In the genomic region with DNA sequence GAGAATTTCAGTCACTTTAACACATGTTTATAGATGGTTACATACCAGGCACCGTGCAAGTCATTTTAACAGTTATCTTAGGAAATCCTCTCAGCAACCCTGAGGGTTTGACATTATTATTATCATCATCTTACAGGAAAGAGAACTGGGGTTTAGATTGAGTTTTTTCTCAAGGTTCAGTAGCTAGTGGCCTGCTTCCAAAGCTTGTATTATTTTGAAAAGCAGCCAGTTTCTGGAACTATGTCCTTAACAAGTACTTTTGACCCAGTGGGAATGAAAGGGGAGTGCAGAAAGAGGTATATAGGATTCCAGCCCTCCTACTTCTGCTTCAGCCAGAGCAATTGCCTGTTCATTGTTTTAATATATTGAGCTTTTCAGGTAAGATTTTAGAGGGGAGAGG, we compare ENCODE assay signal across 32 cellular contexts.
DNase-seq lines count a peak whose midpoint lies in the region; ATAC-seq and TF ChIP-seq lines count a peak whose summit lies in the region.
"Had no signal": no experiment of that assay in that cellular context is flagged by ENCODE, and none has a peak within 500 bp of the region (broad histone marks: within the 10 kb centered on the region; RNA-seq: fewer than 3 reads in every experiment).

No MANE protein-coding gene starts in this region.

- no peak overlapping the region for H3K4me2 ChIP-seq in neural progenitor cell
- H3K4me2 ChIP-seq: GM23338, PC-9 had no signal

- H3K36me3 ChIP-seq in adipocyte (ENCODE audit: control insufficient read depth, insufficient read depth, low read length, severe bottlenecking) (no peaks in the 10 kb centered on the region), neural progenitor cell (no peaks in the 10 kb centered on the region)
- H3K36me3 ChIP-seq: lower lobe of right lung, pancreas had no signal

- no peaks in the 10 kb centered on the region for H4K20me1 ChIP-seq in neural progenitor cell (ENCODE audit: low read depth)

- H3K27me3 ChIP-seq in adipocyte (replicated peaks; ENCODE audit: control insufficient read depth, insufficient read depth, low read length) (no peaks in the 10 kb centered on the region), neural progenitor cell (no peaks in the 10 kb centered on the region)
- H3K27me3 ChIP-seq: pancreas had no signal

- no peak overlapping the region for H3K9ac ChIP-seq in adipocyte (ENCODE audit: low read length)
- H3K9ac ChIP-seq in neural progenitor cell, result no peak overlapping the region

- no peak overlapping the region for H2AFZ ChIP-seq in neural progenitor cell (replicated peaks)
- H2AFZ ChIP-seq: GM23338, PC-9 had no signal

- peaks cover 6% of the 10 kb centered on the region for H3K9me3 ChIP-seq in adipocyte (ENCODE audit: control insufficient read depth, low read length)
- no peaks in the 10 kb centered on the region for H3K9me3 ChIP-seq in neural progenitor cell (ENCODE audit: low read depth)
- H3K9me3 ChIP-seq: pancreas had no signal

- H3K4me1 ChIP-seq in adipocyte (ENCODE audit: control insufficient read depth, insufficient read depth, low read length) (peaks cover 18% of the 10 kb centered on the region), neural progenitor cell (no peaks in the 10 kb centered on the region)
- H3K4me1 ChIP-seq: lower lobe of right lung, pancreas had no signal

- H3K4me3 ChIP-seq in adipocyte (ENCODE audit: low read length), result peak overlapping the region; percentile 43
- no peak overlapping the region for H3K4me3 ChIP-seq in fibroblast of mammary gland (ENCODE audit: control insufficient read depth, low read depth, low read length)
- H3K4me3 ChIP-seq in neural progenitor cell, result no peak overlapping the region
- H3K4me3 ChIP-seq: GM23338, lower lobe of right lung, pancreas, PC-9 had no signal

- H3F3A ChIP-seq in neural progenitor cell (ENCODE audit: low read depth), result no peaks in the 10 kb centered on the region

- DNase-seq in DMS79 treated with DMSO at 0.1 percent for 48 hours (lab: John Stamatoyannopoulos, UW), result peak; percentile 68
- peak; percentile 38 for DNase-seq in adipocyte (ENCODE audit: low read depth)
- peak; percentile 12 for DNase-seq in fibroblast of mammary gland (ENCODE audit: low read depth)
- no peak for DNase-seq in mesothelial cell of epicardium (ENCODE audit: low spot score in 2 of 2, unreplicated experiment in 2 of 2)
- no peak for DNase-seq in AML-193 (lab: John Stamatoyannopoulos, UW)
- no peak for DNase-seq in neural progenitor cell (ENCODE audit: low spot score)
- DNase-seq: activated CD4-positive, alpha-beta T cell treated with anti-CD3 and anti-CD28 coated beads for 48 hours; activated gamma-delta T cell treated with Interleukin-2 at 50 U/mL for 16 hours; activated naive CD8-positive, alpha-beta T cell treated with anti-CD3 and anti-CD28 coated beads, Interleukin-2, amount 50 U/mL, for 24 hours; activated T-cell treated with anti-CD3 and anti-CD28 coated beads, Interleukin-2, amount 50 U/mL, for 1 hour; Calu3; effector memory CD4-positive, alpha-beta T cell; erythroblast; HFFc6; Kasumi-1; lower lobe of right lung; MV-4-11; NCI-H1694; NCI-H510A treated with DMSO at 0.1 percent for 48 hours; nephron progenitor cell; pancreas; PC-9; right cardiac atrium; SHP77; stimulated activated CD4-positive, alpha-beta T cell treated with anti-CD3 and anti-CD28 coated beads, Interleukin-15, amount 100 ng/mL, for 24 hours; stimulated activated naive CD4-positive, alpha-beta T cell; T-helper 9 cell had no signal

- H3K36me3 Mint-ChIP-seq in mesothelial cell of epicardium (peaks cover 25% of the 10 kb centered on the region), neural progenitor cell (peaks cover 3% of the 10 kb centered on the region)

- peaks cover 33% of the 10 kb centered on the region for H3K9me3 Mint-ChIP-seq in mesothelial cell of epicardium
- H3K9me3 Mint-ChIP-seq in neural progenitor cell, result peaks cover 13% of the 10 kb centered on the region

- ATAC-seq in GM18520 (IDR thresholded peaks at IDR 0.05; ENCODE audit: unreplicated experiment), result no peak
- ATAC-seq in GM21529 (IDR thresholded peaks at IDR 0.05; ENCODE audit: unreplicated experiment), result no peak
- ATAC-seq: activated naive CD8-positive, alpha-beta T cell treated with anti-CD3 and anti-CD28 coated beads, Interleukin-2, amount 50 U/mL, for 24 hours; GM23338; lower lobe of right lung; pancreas; right cardiac atrium had no signal

- H3K4me1 Mint-ChIP-seq in mesothelial cell of epicardium, result peaks cover 14% of the 10 kb centered on the region
- H3K4me1 Mint-ChIP-seq in neural progenitor cell, result no peaks in the 10 kb centered on the region
- H3K4me1 Mint-ChIP-seq: activated naive CD8-positive, alpha-beta T cell treated with anti-CD3 and anti-CD28 coated beads, Interleukin-2, amount 50 U/mL, for 24 hours; CD14-positive monocyte had no signal

- H3K27ac ChIP-seq in neural progenitor cell, result no peak overlapping the region
- H3K27ac ChIP-seq: HL-60, lower lobe of right lung, pancreas, PC-9 had no signal

- TF ChIP-seq CTCF in fibroblast of mammary gland (conservative IDR thresholded peaks at IDR 0.05; ENCODE audit: control insufficient read depth, insufficient read depth, low read depth, low read length), result no peak
- no peak for TF ChIP-seq CTCF in mesothelial cell of epicardium (IDR thresholded peaks at IDR 0.05; ENCODE audit: unreplicated experiment)
- no peak for TF ChIP-seq CTCF in neural progenitor cell (IDR thresholded peaks at IDR 0.05)

- H3K4me3 Mint-ChIP-seq in mesothelial cell of epicardium (no peak overlapping the region), neural progenitor cell (no peak overlapping the region)
- H3K4me3 Mint-ChIP-seq: activated naive CD8-positive, alpha-beta T cell treated with anti-CD3 and anti-CD28 coated beads, Interleukin-2, amount 50 U/mL, for 24 hours; CD14-positive monocyte; GM23338; HFFc6; nephron progenitor cell had no signal

- H3K27ac Mint-ChIP-seq in mesothelial cell of epicardium, result peak overlapping the region; percentile 70
- H3K27ac Mint-ChIP-seq in neural progenitor cell, result no peak overlapping the region
- H3K27ac Mint-ChIP-seq: activated naive CD8-positive, alpha-beta T cell treated with anti-CD3 and anti-CD28 coated beads, Interleukin-2, amount 50 U/mL, for 24 hours; CD14-positive monocyte; GM23338; HFFc6; nephron progenitor cell had no signal

- H3K27me3 Mint-ChIP-seq in mesothelial cell of epicardium (ENCODE audit: low read depth) (no peaks in the 10 kb centered on the region), neural progenitor cell (ENCODE audit: insufficient read depth, low read depth) (no peaks in the 10 kb centered on the region)
- H3K27me3 Mint-ChIP-seq: activated naive CD8-positive, alpha-beta T cell treated with anti-CD3 and anti-CD28 coated beads, Interleukin-2, amount 50 U/mL, for 24 hours had no signal

- H3K79me2 ChIP-seq in neural progenitor cell (ENCODE audit: low read depth), result no peaks in the 10 kb centered on the region

Comparison
In these comparisons a context has a peak if more than half of its experiments do, and no peak if none do; other contexts are left out.
1. DNase-seq: peak in DMS79 treated with DMSO at 0.1 percent for 48 hours (single experiment), adipocyte (single experiment) and fibroblast of mammary gland (single experiment); none in mesothelial cell of epicardium (0 of 2), AML-193 (0 of 2) and neural progenitor cell (single experiment).